7 cellular contexts compared by ENCODE assay signal in the genomic region with DNA sequence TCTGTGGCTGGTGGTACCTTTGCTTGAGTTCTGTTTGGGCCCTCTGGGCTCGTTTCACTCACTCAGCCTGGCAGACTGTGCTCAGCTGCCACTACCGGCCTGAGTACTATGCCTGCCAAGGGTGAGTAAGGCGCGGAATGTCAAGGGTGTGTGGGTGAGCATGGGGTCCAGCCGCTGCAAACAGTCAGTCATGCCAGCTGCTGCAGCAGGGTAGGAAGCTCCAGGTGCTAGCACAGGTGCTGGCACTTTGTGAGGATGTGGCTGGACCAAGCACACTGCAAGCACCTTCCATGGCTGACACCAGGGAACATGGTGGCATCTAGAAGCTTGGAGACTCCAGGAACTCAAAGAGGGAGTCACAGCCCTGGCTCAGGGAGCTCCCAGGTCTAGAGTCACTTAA.
"Had no signal": no experiment of that assay in that cellular context is flagged by ENCODE, and none has a peak within 500 bp of the region (broad histone marks: within the 10 kb centered on the region; RNA-seq: fewer than 3 reads in every experiment).

No MANE protein-coding gene starts in this region.

- H3K4me3 ChIP-seq: GM23338, K562 had no signal

- H3K4me1 Mint-ChIP-seq: GM23338, H9 had no signal

- DNase-seq: H9, HCEC 1CT, IMR-90, KG1 had no signal

- H3K27ac ChIP-seq: HL-60 had no signal

- ATAC-seq: GM23338, K562 had no signal

- H3K4me3 Mint-ChIP-seq: GM23338, H9 had no signal

- H3K27ac Mint-ChIP-seq: GM23338, H9 had no signal
